Comparison of ENCODE assay signal across 8 cellular contexts in genomic region chr11:93542753-93543246, GRCh38. TPM values are rescaled to one million over a fixed set of nuclear protein-coding genes. Genes with fewer than 3 reads are reported as not detected.
DNase-seq lines count a peak whose midpoint lies in the region; ATAC-seq, FAIRE-seq and TF ChIP-seq lines count a peak whose summit lies in the region.

No MANE protein-coding gene starts in this region.

- H3K9me3 ChIP-seq in A549 (no peaks in the 10 kb centered on the region), cardiac muscle cell (ENCODE audit: low read depth) (no peaks in the 10 kb centered on the region), psoas muscle (no peaks in the 10 kb centered on the region)

- H3K4me3 ChIP-seq in A549 (peak overlapping the region; percentile 84), WI38 (ENCODE audit: low read depth, low read length) (peak overlapping the region; percentile 67), cardiac muscle cell (peak overlapping the region; percentile 95), psoas muscle (peak overlapping the region; percentile 84)

- H3K27ac ChIP-seq in A549 (peak overlapping the region; percentile 91 to 99), cardiac muscle cell (peak overlapping the region; percentile 82), psoas muscle (peak overlapping the region; percentile 78)

- H3K4me2 ChIP-seq in A549: peak overlapping the region; percentile 91

- TF ChIP-seq EP300 in A549 (IDR thresholded peaks at IDR 0.05): no peak

- POLR2A ChIA-PET in A549 (lab: Yijun Ruan, JAX): interaction anchor here (0.7 to 1.0 kb wide), 2 partner anchors 110 to 119 kb away, joined by 3 to 7 read pairs; partner anchors contain the start of gene CEP295

- CTCF ChIA-PET in A549 (lab: Yijun Ruan, JAX): interaction anchor here (0.6 to 1.8 kb wide), 2 partner anchors 17 to 110 kb away, joined by 3 to 7 read pairs; no protein-coding TSS in a partner anchor

- DNase-seq in A549 (ENCODE audit: low read depth in 1 of 2, low spot score in 1 of 2) (no peak), cardiac muscle cell (ENCODE audit: low read depth in 1 of 2, low spot score in 1 of 2) (peak in 1 of 2 donors; percentile 15), psoas muscle (peak in 1 of 2 donors; percentile 60), GDM1 (lab: John Stamatoyannopoulos, UW) (no peak)

- H3K4me1 ChIP-seq in A549 (peaks cover 20% of the 10 kb centered on the region), cardiac muscle cell (ENCODE audit: low read depth) (peaks cover 38% of the 10 kb centered on the region), psoas muscle (peaks cover 21% of the 10 kb centered on the region)

- no peak for TF ChIP-seq CTCF in A549 (IDR thresholded peaks at IDR 0.05)
- TF ChIP-seq CTCF in WI38 (IDR thresholded peaks at IDR 0.05; ENCODE audit: low read depth, low read length): no peak
- no peak for TF ChIP-seq CTCF in cardiac muscle cell (IDR thresholded peaks at IDR 0.05; ENCODE audit: low read depth, low read length)
- TF ChIP-seq CTCF in psoas muscle (IDR thresholded peaks at IDR 0.05): no peak

- intact Hi-C loops in psoas muscle (cut with DNase I): loop anchor here (1.0 to 5.0 kb wide), 4 partner anchors 61 to 308 kb away; no protein-coding TSS in a partner anchor

- WGBS in A549 (ENCODE audit: missing lambda C conversion rate): no CpG with 5 or more reads among the region's 69 CpGs
- 1 to 2% (median 1%) methylated on average over 39 to 68 of the region's 69 CpGs for WGBS in psoas muscle, 3 donors

- no peaks in the 10 kb centered on the region for H3K36me3 ChIP-seq in cardiac muscle cell
- H3K36me3 ChIP-seq in psoas muscle (ENCODE audit: insufficient read depth in 1 of 2, low read depth in 1 of 2): no peaks in the 10 kb centered on the region

- TF ChIP-seq POLR2A in A549 (IDR thresholded peaks at IDR 0.05; ENCODE audit: low read length): no peak

- H3K27me3 ChIP-seq in cardiac muscle cell (no peaks in the 10 kb centered on the region), psoas muscle (ENCODE audit: insufficient read depth in 3 of 3, low read length in 2 of 3) (no peaks in the 10 kb centered on the region)

- no peak for TF ChIP-seq RAD21 in A549 (conservative IDR thresholded peaks at IDR 0.05 in 1 of 2, IDR thresholded peaks at IDR 0.05 in 1 of 2)

- FAIRE-seq in A549 (lab: Jason Lieb, UNC): no peak

- ATAC-seq in A549 (peak; percentile 50 to 54), GM18861 (IDR thresholded peaks at IDR 0.05; ENCODE audit: unreplicated experiment) (peak; percentile 24), HG03064 (IDR thresholded peaks at IDR 0.05; ENCODE audit: low read depth, unreplicated experiment) (peak; percentile 34), psoas muscle (peak; percentile 48 to 61 (median 54)), GM21526 (IDR thresholded peaks at IDR 0.05; ENCODE audit: low FRiP score, unreplicated experiment) (no peak)

TF ChIP-seq in A549, 52 proteins besides CTCF, POLR2A, EP300 and RAD21:
- TF ChIP-seq HES2 (IDR thresholded peaks at IDR 0.05): no peak
- TF ChIP-seq JUNB (IDR thresholded peaks at IDR 0.05): no peak
- TF ChIP-seq, protein P1, sequence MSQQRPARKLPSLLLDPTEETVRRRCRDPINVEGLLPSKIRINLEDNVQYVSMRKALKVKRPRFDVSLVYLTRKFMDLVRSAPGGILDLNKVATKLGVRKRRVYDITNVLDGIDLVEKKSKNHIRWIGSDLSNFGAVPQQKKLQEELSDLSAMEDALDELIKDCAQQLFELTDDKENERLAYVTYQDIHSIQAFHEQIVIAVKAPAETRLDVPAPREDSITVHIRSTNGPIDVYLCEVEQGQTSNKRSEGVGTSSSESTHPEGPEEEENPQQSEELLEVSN (IDR thresholded peaks at IDR 0.05; ENCODE audit: borderline replicate concordance, low read depth): no peak
- no peak for TF ChIP-seq POLR2AphosphoS2 (conservative IDR thresholded peaks at IDR 0.05; ENCODE audit: low read length)
- no peak for TF ChIP-seq RFX5 (IDR thresholded peaks at IDR 0.05)
- no peak for TF ChIP-seq RCOR1 (IDR thresholded peaks at IDR 0.05; ENCODE audit: low read depth, low read length)

RNA-seq across cellular contexts. Expression of gene SMCO4, which starts 0.4 kb away (rescaled TPM):
- polyA plus RNA-seq in A549 (2011; rRNA removed): 10.7 and 11.9 TPM in 2 replicates
- 21.4 and 22.4 TPM in 2 replicates for polyA plus RNA-seq in A549 (2012; cell fraction: cytosol; rRNA removed)
- 13.9 and 15.2 TPM in 2 replicates for polyA plus RNA-seq in A549 (2012; cell fraction: nucleus; rRNA removed)
- polyA plus RNA-seq in A549 (2017; fragmentation: RNase III; extraction: RNeasy Plus Mini Kit Qiagen cat#74134 plus additional on column Dnase treatment): 13.4 to 14.8 TPM (median 14.4 TPM) in 3 replicates
- polyA minus RNA-seq in A549 (2011; rRNA and poly(A)+ RNA removed): 2.1 and 2.8 TPM in 2 replicates
- 62.9 and 72.9 TPM in 2 replicates for total RNA-seq in cardiac muscle cell
- 85.4 and 101 TPM in 2 replicates for polyA plus RNA-seq in cardiac muscle cell
- total RNA-seq in psoas muscle: 10 to 100 TPM in 2 of 4 donors, 1 to 10 TPM in 2; 8.0 to 21.8 (median 9.5) TPM
- 10 to 100 TPM in 1 of 3 donors, 1 to 10 TPM in 2; 3.5 to 10.8 (median 5.5) TPM for polyA plus RNA-seq in psoas muscle
